14 cellular contexts compared by ENCODE assay signal in the genomic region with DNA sequence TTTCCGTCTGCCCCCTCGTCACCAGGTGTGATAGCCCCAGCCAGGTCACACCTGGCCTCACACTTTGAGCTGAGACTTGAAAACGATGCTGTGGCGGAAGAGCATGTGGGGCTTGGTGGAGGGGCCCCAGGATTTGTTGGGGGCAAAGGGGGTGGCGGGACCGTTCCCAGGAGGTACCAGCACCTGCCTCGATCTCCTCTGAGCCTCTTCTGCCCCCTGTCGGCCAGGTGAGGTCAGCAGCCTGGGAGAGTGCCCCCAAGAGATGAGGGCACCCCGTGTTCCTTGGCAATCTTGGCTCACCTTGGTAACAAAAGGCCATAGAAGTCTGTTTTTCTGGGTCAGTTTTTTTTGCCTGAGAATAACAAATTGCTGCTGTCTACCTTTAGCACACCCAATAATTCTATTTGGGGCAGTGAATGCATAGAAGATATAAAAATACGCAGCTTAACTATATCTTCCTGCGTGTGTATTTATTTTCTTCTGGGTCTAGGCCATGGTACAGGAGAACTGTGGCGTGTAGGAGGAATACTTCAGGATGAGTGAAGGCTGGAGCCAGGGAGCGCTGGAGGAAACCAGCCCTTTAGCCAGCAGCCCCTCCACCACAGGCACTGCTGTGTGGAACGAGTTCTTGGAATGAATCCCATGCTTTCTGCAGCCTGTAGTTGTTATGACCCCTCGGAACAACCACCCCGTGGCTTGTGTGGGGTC. TPM values are rescaled to one million over a fixed set of nuclear protein-coding genes. Genes with fewer than 3 reads are reported as not detected.
DNase-seq lines count a peak whose midpoint lies in the region; ATAC-seq, FAIRE-seq and TF ChIP-seq lines count a peak whose summit lies in the region.
"Had no signal": no experiment of that assay in that cellular context is flagged by ENCODE, and none has a peak within 500 bp of the region (broad histone marks: within the 10 kb centered on the region; RNA-seq: fewer than 3 reads in every experiment).

No MANE protein-coding gene starts in this region.

- no peaks in the 10 kb centered on the region for H3K36me3 ChIP-seq in H1 (ENCODE audit: control insufficient read depth in 2 of 4, insufficient read depth in 4 of 4, low read length in 3 of 4)

- H2BK20ac ChIP-seq in H1 (ENCODE audit: low read length), result no peak overlapping the region

- no peak overlapping the region for H3K4me3 ChIP-seq in GM12864 (ENCODE audit: low read depth, low read length)
- no peak overlapping the region for H3K4me3 ChIP-seq in H1 (ENCODE audit: extremely low read depth in 1 of 4, insufficient read depth in 2 of 4, low read depth in 3 of 4, low read length in 4 of 4)
- H3K4me3 ChIP-seq: adrenal gland had no signal

- H3K14ac ChIP-seq in H1 (ENCODE audit: insufficient read length), result no peak overlapping the region

- ATAC-seq in HG03378 (IDR thresholded peaks at IDR 0.05; ENCODE audit: unreplicated experiment) (no peak), HG03460 (IDR thresholded peaks at IDR 0.05; ENCODE audit: unreplicated experiment) (no peak), GM21717 (IDR thresholded peaks at IDR 0.05; ENCODE audit: unreplicated experiment) (no peak)
- ATAC-seq: stimulated activated naive B cell treated with anti-CD40 and anti-IgM and Interleukin-4, amounts not matched to agents 10 μg/mL and 1 μg/mL and 100 μg/mL, for 72 hours had no signal

- H4K8ac ChIP-seq in H1 (ENCODE audit: extremely low read depth, insufficient read depth, low read length), result peak overlapping the region; percentile 53; the same call in 1 of the 2 replicates

- no peak overlapping the region for H2AFZ ChIP-seq in H1 (ENCODE audit: low read length)

- no peak overlapping the region for H3K4me2 ChIP-seq in H1 (ENCODE audit: insufficient read depth in 1 of 2, low read depth in 2 of 2, low read length in 2 of 2)

- DNase-seq in GM12864 (ENCODE audit: low read depth), result no peak
- peak; percentile 7 for DNase-seq in NCI-H69 (lab: John Stamatoyannopoulos, UW)
- peak in 1 of 2 experiments; percentile 85 for DNase-seq in H1 (ENCODE audit: low read depth in 1 of 2, low spot score in 2 of 2)
- peak; percentile 62 for DNase-seq in posterior vena cava (ENCODE audit: low spot score)
- DNase-seq in central memory CD4-positive, alpha-beta T cell, result no peak
- DNase-seq: activated CD4-positive, alpha-beta T cell treated with anti-CD3 and anti-CD28 coated beads, Interleukin-2, amount 10 ng/mL, durations not matched to agents 7 days and 5 days; DMS153; NCI-H1436; SIG-M5; stimulated activated naive B cell treated with anti-CD40 and anti-IgM and Interleukin-4, amounts not matched to agents 10 μg/mL and 1 μg/mL and 100 μg/mL, for 72 hours had no signal

- no peak overlapping the region for H3K4ac ChIP-seq in H1 (replicated peaks; ENCODE audit: insufficient read length, low read depth, low read length)

- no peak overlapping the region for H2BK120ac ChIP-seq in H1 (replicated peaks; ENCODE audit: low read depth, low read length)

- no peaks in the 10 kb centered on the region for H3K9me3 ChIP-seq in H1 (ENCODE audit: insufficient read depth in 2 of 2, low read depth in 1 of 2, low read length in 1 of 2)
- H3K9me3 ChIP-seq: adrenal gland had no signal

- peaks cover 0 to 19% (median 11%) of the 10 kb centered on the region in 4 experiments; a peak in 5 of 7 replicates for H3K4me1 ChIP-seq in H1 (replicated peaks in 1 of 4; ENCODE audit: control insufficient read depth in 3 of 4, insufficient read depth in 4 of 4, low read length in 3 of 4)

- 0 out of 2 replicates have a peak overlapping the region, but pooled peaks have one; percentile 10 for H2AK5ac ChIP-seq in H1 (ENCODE audit: low read depth, low read length)

- no peak overlapping the region for H3K23ac ChIP-seq in H1 (ENCODE audit: insufficient read length)

- no peak overlapping the region for H3K18ac ChIP-seq in H1 (ENCODE audit: extremely low read depth, low read length)

- H2BK12ac ChIP-seq in H1 (ENCODE audit: low read depth, low read length), result no peak overlapping the region

- no peak overlapping the region for H3K9ac ChIP-seq in H1 (replicated peaks in 1 of 4; ENCODE audit: extremely low read depth in 1 of 4, low read depth in 3 of 4, low read length in 3 of 4)

- TF ChIP-seq EP300 in H1 (IDR thresholded peaks at IDR 0.05; ENCODE audit: borderline replicate concordance in 1 of 2, low read depth in 2 of 2, low read length in 2 of 2), result no peak

- no peaks in the 10 kb centered on the region for H3K79me1 ChIP-seq in H1 (ENCODE audit: low read depth, low read length)

- WGBS in H1 (ENCODE audit: extremely low coverage in 1 of 2, insufficient coverage in 1 of 2, insufficient read length in 1 of 2, insufficient replicate concordance in 2 of 2, low coverage in 1 of 2, low lambda C conversion rate in 2 of 2, missing lambda C conversion rate in 1 of 2), 2 experiments, result 77% methylated on average over 16 of the region's 16 CpGs; no CpG with 5 or more reads in 1 of the 2 experiments

- CTCF ChIA-PET in H1 (lab: Charles Lee; ENCODE audit: partially characterized antibody), result interaction anchor here (0.7 to 12.8 kb wide), 28 partner anchors 10 to 348 kb away, joined by 3 to 199 read pairs (median 6); partner anchors contain the start of gene SPATA2

- no peak overlapping the region for H2BK15ac ChIP-seq in H1 (ENCODE audit: low read length)

- no peak for TF ChIP-seq POLR2A in H1 (IDR thresholded peaks at IDR 0.05; ENCODE audit: control extremely low read depth in 1 of 2, low read depth in 2 of 2, low read length in 2 of 2)

- peak; percentile 56 to 67 for TF ChIP-seq RAD21 in H1 (IDR thresholded peaks at IDR 0.05 in 1 of 2, conservative IDR thresholded peaks at IDR 0.05 in 1 of 2; ENCODE audit: low read depth in 2 of 2, low read length in 2 of 2)

- no peak overlapping the region for H3K27ac ChIP-seq in H1 (ENCODE audit: low read depth, low read length)

- no peak overlapping the region for H3K56ac ChIP-seq in H1 (replicated peaks; ENCODE audit: insufficient read length, low read depth, low read length)

- H4K20me1 ChIP-seq in H1 (replicated peaks in 1 of 2; ENCODE audit: control insufficient read depth in 1 of 2, insufficient read depth in 2 of 2, low read length in 2 of 2), result peaks cover 3 to 4% of the 10 kb centered on the region in 2 experiments

- intact Hi-C loops in posterior vena cava (cut with DNase I), result loop anchor here (10.0 kb wide), 1 partner anchor 275 kb away; no protein-coding TSS in a partner anchor

- no peaks in the 10 kb centered on the region for H3K23me2 ChIP-seq in H1 (ENCODE audit: low read depth, low read length)

- FAIRE-seq in H1 (lab: Jason Lieb, UNC), result no peak

- TF ChIP-seq CTCF in GM12864 (IDR thresholded peaks at IDR 0.05; ENCODE audit: low read depth, low read length, missing control alignments) (peak; percentile 39), H1 (IDR thresholded peaks at IDR 0.05; ENCODE audit: control extremely low read depth in 1 of 3, insufficient read depth in 1 of 3, low read depth in 1 of 3, low read length in 3 of 3) (peak; percentile 76 to 88 (median 81))

- no peak overlapping the region for H2BK5ac ChIP-seq in H1 (ENCODE audit: low read depth, low read length)

- POLR2A ChIA-PET in H1 (lab: Charles Lee; ENCODE audit: partially characterized antibody), result interaction anchor here (3.5 kb wide), 1 partner anchor 24 kb away, joined by 17 read pairs; the partner anchor contains the start of gene SPATA2

- no peak overlapping the region for H4K5ac ChIP-seq in H1 (ENCODE audit: insufficient read length, low read depth, low read length)

- H3K79me2 ChIP-seq in H1 (ENCODE audit: control insufficient read depth in 1 of 2, insufficient read depth in 2 of 2, low read length in 2 of 2), result no peaks in the 10 kb centered on the region

- peak overlapping the region; percentile 15 for H4K91ac ChIP-seq in H1 (replicated peaks; ENCODE audit: insufficient read length, low read length)

- H3K27me3 ChIP-seq in H1 (replicated peaks in 1 of 4; ENCODE audit: control insufficient read depth in 3 of 4, extremely low read depth in 1 of 4, insufficient read depth in 3 of 4, low read length in 3 of 4), result no peaks in the 10 kb centered on the region
- H3K27me3 ChIP-seq: adrenal gland had no signal

TF ChIP-seq in H1, 55 proteins besides CTCF, POLR2A, EP300 and RAD21:
- no peak for TF ChIP-seq GABPA (IDR thresholded peaks at IDR 0.05; ENCODE audit: borderline replicate concordance, insufficient read depth, low read length)
- TF ChIP-seq SUZ12 (IDR thresholded peaks at IDR 0.05; ENCODE audit: low read length), result no peak
- no peak for TF ChIP-seq CBX8 (IDR thresholded peaks at IDR 0.05; ENCODE audit: borderline replicate concordance, low read depth, low read length)
- TF ChIP-seq HDAC6 (IDR thresholded peaks at IDR 0.05; ENCODE audit: low read depth, low read length), result no peak
- no peak for TF ChIP-seq HDAC2 (IDR thresholded peaks at IDR 0.05; ENCODE audit: borderline replicate concordance in 1 of 2, low read depth in 2 of 2, low read length in 2 of 2)
- no peak for TF ChIP-seq SIRT6 (IDR thresholded peaks at IDR 0.05; ENCODE audit: low read length)
TF ChIP-seq in H1: peak in this region for 0.

RNA-seq across cellular contexts. Expression of gene SPATA2, which starts 25.2 kb away (rescaled TPM):
- 11.9 and 13.0 TPM in 2 replicates for total RNA-seq in H1 (2021; fragmentation: NEBNext Ultra II Directional; extraction: Animal tissue kit (Norgen Biotek cat#: 25700))
- polyA plus RNA-seq in H1 (2011; rRNA removed), result 11.0 and 15.4 TPM in 2 replicates
- polyA plus RNA-seq in H1 (2011; cell fraction: cytosol; rRNA removed), result 6.4 TPM
- 7.7 TPM for polyA plus RNA-seq in H1 (2011; cell fraction: nucleus; rRNA removed)
- polyA plus RNA-seq in H1 (2012, experiment 1 of 2), result 10.4 to 11.7 TPM (median 11.1 TPM) in 4 replicates
- 12.2 TPM for polyA plus RNA-seq in H1 (2012, experiment 2 of 2)
- 10.6 TPM for polyA plus RNA-seq in H1 (2013, experiment 1 of 2)
- 10.6 TPM for polyA plus RNA-seq in H1 (2013, experiment 2 of 2)
- polyA minus RNA-seq in H1 (2011; rRNA and poly(A)+ RNA removed), result 6.1 and 8.1 TPM in 2 replicates
- polyA minus RNA-seq in H1 (2011; cell fraction: cytosol; rRNA and poly(A)+ RNA removed), result 6.4 TPM
- 6.7 TPM for polyA minus RNA-seq in H1 (2011; cell fraction: nucleus; rRNA and poly(A)+ RNA removed)
- 1 to 10 TPM; 4.5 TPM for total RNA-seq in posterior vena cava

RNA-seq across cellular contexts. Expression of gene RNF114, which starts 46.1 kb away (rescaled TPM):
- total RNA-seq in H1 (2021; fragmentation: NEBNext Ultra II Directional; extraction: Animal tissue kit (Norgen Biotek cat#: 25700)), result 81.7 and 82.0 TPM in 2 replicates
- polyA plus RNA-seq in H1 (2011; rRNA removed), result 89.9 and 158 TPM in 2 replicates
- polyA plus RNA-seq in H1 (2011; cell fraction: cytosol; rRNA removed), result 160 TPM
- 99.9 TPM for polyA plus RNA-seq in H1 (2011; cell fraction: nucleus; rRNA removed)
- 66.8 to 91.7 TPM (median 75.1 TPM) in 4 replicates for polyA plus RNA-seq in H1 (2012, experiment 1 of 2)
- polyA plus RNA-seq in H1 (2012, experiment 2 of 2), result 39.6 TPM
- polyA plus RNA-seq in H1 (2013, experiment 1 of 2), result 51.2 TPM
- polyA plus RNA-seq in H1 (2013, experiment 2 of 2), result 51.8 TPM
- 62.2 and 63.1 TPM in 2 replicates for polyA minus RNA-seq in H1 (2011; rRNA and poly(A)+ RNA removed)
- polyA minus RNA-seq in H1 (2011; cell fraction: cytosol; rRNA and poly(A)+ RNA removed), result 69.6 TPM
- polyA minus RNA-seq in H1 (2011; cell fraction: nucleus; rRNA and poly(A)+ RNA removed), result 40.6 TPM
- total RNA-seq in posterior vena cava, result 10 to 100 TPM; 44.8 to 46.6 TPM

Comparison
In these comparisons a context has a peak if more than half of its experiments do, and no peak if none do; other contexts are left out.
1. DNase-seq: peak in NCI-H69 (single experiment) and posterior vena cava (single experiment); none in GM12864 (single experiment) and central memory CD4-positive, alpha-beta T cell (single experiment).